9 cellular contexts compared by ENCODE assay signal in the genomic region with DNA sequence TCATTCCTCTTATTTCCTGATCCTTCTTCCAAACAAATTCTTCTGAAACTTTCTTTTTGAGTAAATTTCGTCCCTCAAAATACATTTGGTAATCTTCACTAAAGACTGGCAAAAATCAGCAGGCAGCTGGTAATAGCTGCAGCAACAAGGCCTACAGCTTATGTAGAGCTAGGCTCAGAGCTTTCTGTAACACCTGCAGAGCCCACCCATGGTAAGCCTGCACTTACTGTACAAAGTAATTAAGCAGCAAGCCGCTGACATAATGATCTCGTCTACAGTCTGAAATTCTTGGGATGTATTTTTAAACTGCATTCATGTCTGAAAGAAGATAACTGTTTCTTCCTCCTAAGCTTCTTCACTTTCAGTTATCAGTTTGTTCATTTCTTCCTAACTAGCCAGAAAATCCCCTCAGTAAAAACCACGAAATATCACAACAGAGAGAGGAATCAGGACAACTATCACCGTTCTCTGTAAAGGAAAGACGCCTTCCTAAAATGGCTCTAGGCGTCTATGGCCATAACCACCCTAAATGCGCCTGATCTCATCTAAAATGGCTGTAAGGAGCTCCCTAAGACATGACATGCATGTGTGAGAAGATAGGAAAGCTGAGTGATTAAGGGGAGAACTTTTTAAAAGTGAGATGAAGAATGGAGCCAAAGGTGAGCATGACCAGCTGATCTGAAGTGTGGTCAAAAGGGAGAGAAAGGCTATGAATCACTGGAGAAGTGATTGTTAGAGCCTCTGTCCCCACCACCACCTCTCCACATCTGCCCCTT. TPM values are rescaled to one million over a fixed set of nuclear protein-coding genes. Genes with fewer than 3 reads are reported as not detected.
DNase-seq lines count a peak whose midpoint lies in the region; ATAC-seq and TF ChIP-seq lines count a peak whose summit lies in the region.
"Had no signal": no experiment of that assay in that cellular context is flagged by ENCODE, and none has a peak within 500 bp of the region (broad histone marks: within the 10 kb centered on the region; RNA-seq: fewer than 3 reads in every experiment).

No MANE protein-coding gene starts in this region.

- H3K9me3 ChIP-seq in smooth muscle cell (replicated peaks; ENCODE audit: low read depth) (no peaks in the 10 kb centered on the region), GM23248 (ENCODE audit: low read depth) (no peaks in the 10 kb centered on the region), gastroesophageal sphincter (no peaks in the 10 kb centered on the region)

- no peaks in the 10 kb centered on the region for H3K27me3 ChIP-seq in smooth muscle cell (ENCODE audit: low read depth)
- no peaks in the 10 kb centered on the region for H3K27me3 ChIP-seq in GM23248 (replicated peaks; ENCODE audit: insufficient read depth)
- H3K27me3 ChIP-seq in gastroesophageal sphincter = no peaks in the 10 kb centered on the region
- H3K27me3 ChIP-seq: foreskin keratinocyte had no signal

- H3K27me3 Mint-ChIP-seq in activated CD8-positive, alpha-beta memory T cell treated with anti-CD3 and anti-CD28 coated beads, Interleukin-2, amount 10 ng/mL, durations not matched to agents 7 days and 5 days = no peaks in the 10 kb centered on the region
- peaks cover 2% of the 10 kb centered on the region for H3K27me3 Mint-ChIP-seq in activated T-helper 1 cell treated with anti-CD3 and anti-CD28 coated beads, Interleukin-12 subunit alpha, Interleukin-12 subunit beta, Interleukin-2, Interleukin-4 antibody, amounts not matched to agents 30 ng/mL and 10 ng/mL and 1 ng/mL, durations not matched to agents 14 hours and 24 hours and 36 hours (ENCODE audit: insufficient read depth)

- in situ Hi-C loops in GM23248 (cut with MboI) = no loop called here

- H3K9ac ChIP-seq in smooth muscle cell (ENCODE audit: low read depth) (peak overlapping the region; percentile 6), GM23248 (no peak overlapping the region)

- no peak for DNase-seq in activated CD8-positive, alpha-beta memory T cell treated with anti-CD3 and anti-CD28 coated beads, Interleukin-2, amount 10 ng/mL, durations not matched to agents 7 days and 5 days
- DNase-seq in activated CD8-positive, alpha-beta memory T cell treated with anti-CD3 and anti-CD28 coated beads for 24 hours = no peak
- no peak for DNase-seq in activated T-helper 1 cell treated with anti-CD3 and anti-CD28 coated beads, Interleukin-12 subunit alpha, Interleukin-12 subunit beta, Interleukin-2, Interleukin-4 antibody, amounts not matched to agents 30 ng/mL and 10 ng/mL and 1 ng/mL, durations not matched to agents 14 hours and 24 hours and 36 hours (ENCODE audit: low spot score)
- no peak for DNase-seq in smooth muscle cell (lab: John Stamatoyannopoulos, UW; ENCODE audit: unreplicated experiment)
- no peak for DNase-seq in GM23248
- DNase-seq in NCI-H2196 (lab: John Stamatoyannopoulos, UW; ENCODE audit: unreplicated experiment) = no peak

- H3K27ac Mint-ChIP-seq in activated CD8-positive, alpha-beta memory T cell treated with anti-CD3 and anti-CD28 coated beads, Interleukin-2, amount 10 ng/mL, durations not matched to agents 7 days and 5 days = no peak overlapping the region
- peak overlapping the region; percentile 21 for H3K27ac Mint-ChIP-seq in activated T-helper 1 cell treated with anti-CD3 and anti-CD28 coated beads, Interleukin-12 subunit alpha, Interleukin-12 subunit beta, Interleukin-2, Interleukin-4 antibody, amounts not matched to agents 30 ng/mL and 10 ng/mL and 1 ng/mL, durations not matched to agents 14 hours and 24 hours and 36 hours

- peaks cover 86% of the 10 kb centered on the region for H3K79me2 ChIP-seq in smooth muscle cell (ENCODE audit: low read depth)
- peaks cover 100% of the 10 kb centered on the region for H3K79me2 ChIP-seq in GM23248 (ENCODE audit: insufficient read depth)

- no peaks in the 10 kb centered on the region for H3K36me3 ChIP-seq in smooth muscle cell (ENCODE audit: low read depth)
- H3K36me3 ChIP-seq in GM23248 (ENCODE audit: low read depth) = 0 out of 2 replicates have a peak, but pooled peaks cover 5% of the 10 kb centered on the region
- H3K36me3 ChIP-seq in gastroesophageal sphincter = peaks cover 0 to 14% of the 10 kb centered on the region in 2 donors

- intact Hi-C loops in activated T-helper 1 cell treated with anti-CD3 and anti-CD28 coated beads, Interleukin-12 subunit alpha, Interleukin-12 subunit beta, Interleukin-2, Interleukin-4 antibody, amounts not matched to agents 30 ng/mL and 10 ng/mL and 1 ng/mL, durations not matched to agents 14 hours and 24 hours and 36 hours (cut with micrococcal nuclease) = loop anchor here (1.0 to 2.0 kb wide), 2 partner anchors 8 to 106 kb away; a partner anchor contains a TSS

- H3K27ac ChIP-seq in smooth muscle cell (ENCODE audit: low read depth) = peak overlapping the region; percentile 74
- H3K27ac ChIP-seq in GM23248 = no peak overlapping the region
- no peak overlapping the region for H3K27ac ChIP-seq in gastroesophageal sphincter
- H3K27ac ChIP-seq: foreskin keratinocyte had no signal

- no peak for TF ChIP-seq POLR2A in gastroesophageal sphincter (IDR thresholded peaks at IDR 0.05)

- TF ChIP-seq CTCF in smooth muscle cell (IDR thresholded peaks at IDR 0.05; ENCODE audit: borderline replicate concordance, insufficient read depth, poor library complexity, severe bottlenecking) (no peak), gastroesophageal sphincter (IDR thresholded peaks at IDR 0.05) (no peak)

- H3K4me3 Mint-ChIP-seq in activated CD8-positive, alpha-beta memory T cell treated with anti-CD3 and anti-CD28 coated beads, Interleukin-2, amount 10 ng/mL, durations not matched to agents 7 days and 5 days = no peak overlapping the region
- peak overlapping the region; percentile 16 for H3K4me3 Mint-ChIP-seq in activated T-helper 1 cell treated with anti-CD3 and anti-CD28 coated beads, Interleukin-12 subunit alpha, Interleukin-12 subunit beta, Interleukin-2, Interleukin-4 antibody, amounts not matched to agents 30 ng/mL and 10 ng/mL and 1 ng/mL, durations not matched to agents 14 hours and 24 hours and 36 hours

- TF ChIP-seq EP300 in gastroesophageal sphincter (IDR thresholded peaks at IDR 0.05) = no peak

- H2AFZ ChIP-seq in smooth muscle cell (ENCODE audit: low read depth) (no peak overlapping the region), GM23248 (no peak overlapping the region)

- no peak overlapping the region for H3K4me3 ChIP-seq in smooth muscle cell
- H3K4me3 ChIP-seq in GM23248 = no peak overlapping the region
- no peak overlapping the region for H3K4me3 ChIP-seq in gastroesophageal sphincter

- H3K36me3 Mint-ChIP-seq in activated CD8-positive, alpha-beta memory T cell treated with anti-CD3 and anti-CD28 coated beads, Interleukin-2, amount 10 ng/mL, durations not matched to agents 7 days and 5 days = no peaks in the 10 kb centered on the region
- H3K36me3 Mint-ChIP-seq in activated T-helper 1 cell treated with anti-CD3 and anti-CD28 coated beads, Interleukin-12 subunit alpha, Interleukin-12 subunit beta, Interleukin-2, Interleukin-4 antibody, amounts not matched to agents 30 ng/mL and 10 ng/mL and 1 ng/mL, durations not matched to agents 14 hours and 24 hours and 36 hours (ENCODE audit: low read depth) = peaks cover 3% of the 10 kb centered on the region

- 59% methylated on average over 8 of the region's 8 CpGs for WGBS in smooth muscle cell (ENCODE audit: low lambda C conversion rate)
- WGBS in GM23248 (ENCODE audit: low coverage in 1 of 2, low lambda C conversion rate in 2 of 2, missing lambda C conversion rate in 2 of 2), 2 experiments = 73 to 78% methylated on average over 8 of the region's 8 CpGs
- 72% methylated on average over 8 of the region's 8 CpGs for WGBS in gastroesophageal sphincter (ENCODE audit: low coverage in 1 of 2), 2 donors

- no peaks in the 10 kb centered on the region for H3K9me3 Mint-ChIP-seq in activated CD8-positive, alpha-beta memory T cell treated with anti-CD3 and anti-CD28 coated beads, Interleukin-2, amount 10 ng/mL, durations not matched to agents 7 days and 5 days (ENCODE audit: low read depth)
- H3K9me3 Mint-ChIP-seq in activated T-helper 1 cell treated with anti-CD3 and anti-CD28 coated beads, Interleukin-12 subunit alpha, Interleukin-12 subunit beta, Interleukin-2, Interleukin-4 antibody, amounts not matched to agents 30 ng/mL and 10 ng/mL and 1 ng/mL, durations not matched to agents 14 hours and 24 hours and 36 hours = no peaks in the 10 kb centered on the region

- peak overlapping the region; percentile 41 for H3K4me2 ChIP-seq in smooth muscle cell
- no peak overlapping the region for H3K4me2 ChIP-seq in GM23248 (ENCODE audit: unreplicated experiment)

- peaks cover 4% of the 10 kb centered on the region for H3F3A ChIP-seq in smooth muscle cell (ENCODE audit: low read depth)
- H3F3A ChIP-seq in GM23248 (ENCODE audit: insufficient read depth) = peaks cover 28% of the 10 kb centered on the region

- H3K4me1 ChIP-seq in smooth muscle cell (ENCODE audit: low read depth) (peaks cover 37% of the 10 kb centered on the region), GM23248 (ENCODE audit: insufficient read depth) (peaks cover 54% of the 10 kb centered on the region), gastroesophageal sphincter (peaks cover 0 to 42% (median 0%) of the 10 kb centered on the region in 3 donors)

- peak; percentile 20 for ATAC-seq in activated CD8-positive, alpha-beta memory T cell treated with anti-CD3 and anti-CD28 coated beads, Interleukin-2, amount 10 ng/mL, durations not matched to agents 7 days and 5 days
- ATAC-seq in HG02938 (IDR thresholded peaks at IDR 0.05; ENCODE audit: unreplicated experiment) = peak; percentile 55
- no peak for ATAC-seq in gastroesophageal sphincter
- ATAC-seq: foreskin keratinocyte had no signal

- H4K20me1 ChIP-seq in smooth muscle cell (ENCODE audit: low read depth) (peaks cover 98% of the 10 kb centered on the region), GM23248 (ENCODE audit: insufficient read depth) (peaks cover 4% of the 10 kb centered on the region; the same call in 1 of the 2 replicates)

- CTCF ChIA-PET in activated CD8-positive, alpha-beta memory T cell treated with anti-CD3 and anti-CD28 coated beads, Interleukin-2, amount 10 ng/mL, durations not matched to agents 7 days and 5 days (lab: Charles Lee) = interaction anchor here (0.7 kb wide), 1 partner anchor 13 kb away, joined by 4 read pairs; no protein-coding TSS in a partner anchor

- peaks cover 37% of the 10 kb centered on the region for H3K4me1 Mint-ChIP-seq in activated CD8-positive, alpha-beta memory T cell treated with anti-CD3 and anti-CD28 coated beads, Interleukin-2, amount 10 ng/mL, durations not matched to agents 7 days and 5 days
- H3K4me1 Mint-ChIP-seq in activated T-helper 1 cell treated with anti-CD3 and anti-CD28 coated beads, Interleukin-12 subunit alpha, Interleukin-12 subunit beta, Interleukin-2, Interleukin-4 antibody, amounts not matched to agents 30 ng/mL and 10 ng/mL and 1 ng/mL, durations not matched to agents 14 hours and 24 hours and 36 hours (ENCODE audit: low read depth) = peaks cover 52% of the 10 kb centered on the region

- no peaks in the 10 kb centered on the region for H3K9me2 ChIP-seq in GM23248 (ENCODE audit: insufficient read depth)

RNA-seq across cellular contexts. Expression of a gene that starts 56.2 kb away (rescaled TPM):
- total RNA-seq in activated CD8-positive, alpha-beta memory T cell treated with anti-CD3 and anti-CD28 coated beads, Interleukin-2, amount 10 ng/mL, durations not matched to agents 7 days and 5 days = 10 to 100 TPM; 15.9 to 19.0 TPM
- total RNA-seq in activated T-helper 1 cell treated with anti-CD3 and anti-CD28 coated beads, Interleukin-12 subunit alpha, Interleukin-12 subunit beta, Interleukin-2, Interleukin-4 antibody, amounts not matched to agents 30 ng/mL and 10 ng/mL and 1 ng/mL, durations not matched to agents 14 hours and 24 hours and 36 hours = 45.6 and 47.6 TPM in 2 replicates
- total RNA-seq in smooth muscle cell = 66.1 and 81.7 TPM in 2 replicates
- polyA plus RNA-seq in smooth muscle cell = 40.2 and 42.0 TPM in 2 replicates
- 113 and 127 TPM in 2 replicates for total RNA-seq in GM23248 (2014; rRNA removed; shearing (Covaris generic))
- polyA plus RNA-seq in GM23248 (2016; fragmentation: Nextera tagmentation; extraction: Ambion mirVana) = 24.9 and 28.4 TPM in 2 replicates
- 100 to 1,000 TPM in 2 of 4 donors, 10 to 100 TPM in 2; 79.2 to 151 (median 96.2) TPM for total RNA-seq in gastroesophageal sphincter
